In the genomic region with DNA sequence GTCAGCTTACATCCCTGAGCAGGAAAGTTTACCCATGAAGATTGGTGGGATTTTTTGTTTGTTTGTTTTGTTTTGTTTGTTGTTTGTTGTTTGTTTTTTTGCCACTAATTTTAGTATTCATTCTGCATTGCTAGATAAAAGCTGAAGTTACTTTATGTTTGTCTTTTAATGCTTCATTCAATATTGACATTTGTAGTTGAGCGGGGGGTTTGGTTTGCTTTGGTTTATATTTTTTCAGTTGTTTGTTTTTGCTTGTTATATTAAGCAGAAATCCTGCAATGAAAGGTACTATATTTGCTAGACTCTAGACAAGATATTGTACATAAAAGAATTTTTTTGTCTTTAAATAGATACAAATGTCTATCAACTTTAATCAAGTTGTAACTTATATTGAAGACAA, we compare ENCODE assay signal across 13 cellular contexts. TPM values are rescaled to one million over a fixed set of nuclear protein-coding genes. Genes with fewer than 3 reads are reported as not detected.
DNase-seq lines count a peak whose midpoint lies in the region; ATAC-seq and TF ChIP-seq lines count a peak whose summit lies in the region.
"Had no signal": no experiment of that assay in that cellular context is flagged by ENCODE, and none has a peak within 500 bp of the region (broad histone marks: within the 10 kb centered on the region; RNA-seq: fewer than 3 reads in every experiment).

No MANE protein-coding gene starts in this region.

- TF ChIP-seq CTCF in 22Rv1 (IDR thresholded peaks at IDR 0.05) (no peak), C4-2B (conservative IDR thresholded peaks at IDR 0.05) (no peak), WTC11 (IDR thresholded peaks at IDR 0.05) (no peak), thyroid gland (IDR thresholded peaks at IDR 0.05) (no peak)

- no peak overlapping the region for H3K4me3 ChIP-seq in thyroid gland (replicated peaks in 1 of 3)
- H3K4me3 ChIP-seq: A549, GM23338 had no signal

- H3K27me3 ChIP-seq in thyroid gland = no peaks in the 10 kb centered on the region

- CTCF ChIA-PET in WTC11 (lab: Charles Lee) = interaction anchor here (1.6 kb wide), 1 partner anchor 42 kb away, joined by 5 read pairs; no protein-coding TSS in a partner anchor

- ATAC-seq in WTC11 (no peak), GM21717 (IDR thresholded peaks at IDR 0.05; ENCODE audit: unreplicated experiment) (no peak)
- ATAC-seq: A549, GM23338 had no signal

- H3K27me3 Mint-ChIP-seq in WTC11 (ENCODE audit: low read depth) = no peaks in the 10 kb centered on the region

- no peaks in the 10 kb centered on the region for H3K9me3 ChIP-seq in thyroid gland
- H3K9me3 ChIP-seq: A549 had no signal

- DNase-seq in WTC11 (ENCODE audit: low spot score) (no peak), thyroid gland (no peak)
- no peak for DNase-seq in effector CD4-positive, alpha-beta T cell
- DNase-seq: AML-193; Calu3; CD4-positive, alpha-beta memory T cell; HCEC 1CT had no signal

- H3K27ac ChIP-seq in 22Rv1 (peak overlapping the region; percentile 99), C4-2B (peak overlapping the region; percentile 95), thyroid gland (peak overlapping the region; percentile 70 to 98 (median 92))
- H3K27ac ChIP-seq: A549 had no signal

- H3K4me3 Mint-ChIP-seq in WTC11 = no peak overlapping the region
- H3K4me3 Mint-ChIP-seq: CD14-positive monocyte; CD4-positive, alpha-beta memory T cell; GM23338 had no signal

- H3K36me3 Mint-ChIP-seq in WTC11 = peaks cover 70% of the 10 kb centered on the region
- H3K36me3 Mint-ChIP-seq: CD4-positive, alpha-beta memory T cell had no signal

- no peak for TF ChIP-seq POLR2A in thyroid gland (IDR thresholded peaks at IDR 0.05)

- intact Hi-C loops in thyroid gland (cut with DNase I) = loop anchor here (10.0 kb wide), 1 partner anchor 147 kb away; a partner anchor contains a TSS

- no peaks in the 10 kb centered on the region for H3K9me3 Mint-ChIP-seq in WTC11
- H3K9me3 Mint-ChIP-seq: CD14-positive monocyte, GM23338 had no signal

- H3K4me1 Mint-ChIP-seq in WTC11 = peaks cover 12% of the 10 kb centered on the region

- peaks cover 74 to 98% of the 10 kb centered on the region in 2 donors for H3K4me1 ChIP-seq in thyroid gland
- H3K4me1 ChIP-seq: A549 had no signal

- H3K27ac Mint-ChIP-seq in WTC11 = 0 out of 2 replicates have a peak overlapping the region, but pooled peaks have one; percentile 69
- H3K27ac Mint-ChIP-seq: CD4-positive, alpha-beta memory T cell; GM23338 had no signal

- H3K36me3 ChIP-seq in thyroid gland = peaks cover 10 to 28% of the 10 kb centered on the region in 2 donors

- POLR2A ChIA-PET in WTC11 (lab: Charles Lee) = no interaction called here

- WGBS in thyroid gland, 2 donors = 96 to 97% methylated on average over 1 of the region's 1 CpG

TF ChIP-seq in WTC11, 78 proteins besides CTCF, POLR2A, EP300 and RAD21:
- TF ChIP-seq GRHL2 (CRISPR knock-in tag; IDR thresholded peaks at IDR 0.05; ENCODE audit: insufficient replicate concordance, severe bottlenecking) (no peak), TEAD1 (CRISPR knock-in tag; IDR thresholded peaks at IDR 0.05) (no peak), ESRRA (CRISPR knock-in tag; IDR thresholded peaks at IDR 0.05; ENCODE audit: borderline replicate concordance) (no peak), NR1H2 (CRISPR knock-in tag; IDR thresholded peaks at IDR 0.05) (no peak), GABPB1 (CRISPR knock-in tag; IDR thresholded peaks at IDR 0.05) (no peak), ZNF423 (CRISPR knock-in tag; IDR thresholded peaks at IDR 0.05) (no peak)
- TF ChIP-seq, protein P1, sequence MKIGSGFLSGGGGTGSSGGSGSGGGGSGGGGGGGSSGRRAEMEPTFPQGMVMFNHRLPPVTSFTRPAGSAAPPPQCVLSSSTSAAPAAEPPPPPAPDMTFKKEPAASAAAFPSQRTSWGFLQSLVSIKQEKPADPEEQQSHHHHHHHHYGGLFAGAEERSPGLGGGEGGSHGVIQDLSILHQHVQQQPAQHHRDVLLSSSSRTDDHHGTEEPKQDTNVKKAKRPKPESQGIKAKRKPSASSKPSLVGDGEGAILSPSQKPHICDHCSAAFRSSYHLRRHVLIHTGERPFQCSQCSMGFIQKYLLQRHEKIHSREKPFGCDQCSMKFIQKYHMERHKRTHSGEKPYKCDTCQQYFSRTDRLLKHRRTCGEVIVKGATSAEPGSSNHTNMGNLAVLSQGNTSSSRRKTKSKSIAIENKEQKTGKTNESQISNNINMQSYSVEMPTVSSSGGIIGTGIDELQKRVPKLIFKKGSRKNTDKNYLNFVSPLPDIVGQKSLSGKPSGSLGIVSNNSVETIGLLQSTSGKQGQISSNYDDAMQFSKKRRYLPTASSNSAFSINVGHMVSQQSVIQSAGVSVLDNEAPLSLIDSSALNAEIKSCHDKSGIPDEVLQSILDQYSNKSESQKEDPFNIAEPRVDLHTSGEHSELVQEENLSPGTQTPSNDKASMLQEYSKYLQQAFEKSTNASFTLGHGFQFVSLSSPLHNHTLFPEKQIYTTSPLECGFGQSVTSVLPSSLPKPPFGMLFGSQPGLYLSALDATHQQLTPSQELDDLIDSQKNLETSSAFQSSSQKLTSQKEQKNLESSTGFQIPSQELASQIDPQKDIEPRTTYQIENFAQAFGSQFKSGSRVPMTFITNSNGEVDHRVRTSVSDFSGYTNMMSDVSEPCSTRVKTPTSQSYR (CRISPR knock-in tag; IDR thresholded peaks at IDR 0.05) = no peak
- TF ChIP-seq, protein P2, sequence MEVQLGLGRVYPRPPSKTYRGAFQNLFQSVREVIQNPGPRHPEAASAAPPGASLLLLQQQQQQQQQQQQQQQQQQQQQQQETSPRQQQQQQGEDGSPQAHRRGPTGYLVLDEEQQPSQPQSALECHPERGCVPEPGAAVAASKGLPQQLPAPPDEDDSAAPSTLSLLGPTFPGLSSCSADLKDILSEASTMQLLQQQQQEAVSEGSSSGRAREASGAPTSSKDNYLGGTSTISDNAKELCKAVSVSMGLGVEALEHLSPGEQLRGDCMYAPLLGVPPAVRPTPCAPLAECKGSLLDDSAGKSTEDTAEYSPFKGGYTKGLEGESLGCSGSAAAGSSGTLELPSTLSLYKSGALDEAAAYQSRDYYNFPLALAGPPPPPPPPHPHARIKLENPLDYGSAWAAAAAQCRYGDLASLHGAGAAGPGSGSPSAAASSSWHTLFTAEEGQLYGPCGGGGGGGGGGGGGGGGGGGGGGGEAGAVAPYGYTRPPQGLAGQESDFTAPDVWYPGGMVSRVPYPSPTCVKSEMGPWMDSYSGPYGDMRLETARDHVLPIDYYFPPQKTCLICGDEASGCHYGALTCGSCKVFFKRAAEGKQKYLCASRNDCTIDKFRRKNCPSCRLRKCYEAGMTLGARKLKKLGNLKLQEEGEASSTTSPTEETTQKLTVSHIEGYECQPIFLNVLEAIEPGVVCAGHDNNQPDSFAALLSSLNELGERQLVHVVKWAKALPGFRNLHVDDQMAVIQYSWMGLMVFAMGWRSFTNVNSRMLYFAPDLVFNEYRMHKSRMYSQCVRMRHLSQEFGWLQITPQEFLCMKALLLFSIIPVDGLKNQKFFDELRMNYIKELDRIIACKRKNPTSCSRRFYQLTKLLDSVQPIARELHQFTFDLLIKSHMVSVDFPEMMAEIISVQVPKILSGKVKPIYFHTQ (CRISPR knock-in tag; IDR thresholded peaks at IDR 0.05) = no peak
- TF ChIP-seq, protein P3, sequence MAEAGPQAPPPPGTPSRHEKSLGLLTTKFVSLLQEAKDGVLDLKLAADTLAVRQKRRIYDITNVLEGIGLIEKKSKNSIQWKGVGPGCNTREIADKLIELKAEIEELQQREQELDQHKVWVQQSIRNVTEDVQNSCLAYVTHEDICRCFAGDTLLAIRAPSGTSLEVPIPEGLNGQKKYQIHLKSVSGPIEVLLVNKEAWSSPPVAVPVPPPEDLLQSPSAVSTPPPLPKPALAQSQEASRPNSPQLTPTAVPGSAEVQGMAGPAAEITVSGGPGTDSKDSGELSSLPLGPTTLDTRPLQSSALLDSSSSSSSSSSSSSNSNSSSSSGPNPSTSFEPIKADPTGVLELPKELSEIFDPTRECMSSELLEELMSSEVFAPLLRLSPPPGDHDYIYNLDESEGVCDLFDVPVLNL (CRISPR knock-in tag; IDR thresholded peaks at IDR 0.05; ENCODE audit: borderline replicate concordance, low read depth) = no peak
- TF ChIP-seq, protein P4, sequence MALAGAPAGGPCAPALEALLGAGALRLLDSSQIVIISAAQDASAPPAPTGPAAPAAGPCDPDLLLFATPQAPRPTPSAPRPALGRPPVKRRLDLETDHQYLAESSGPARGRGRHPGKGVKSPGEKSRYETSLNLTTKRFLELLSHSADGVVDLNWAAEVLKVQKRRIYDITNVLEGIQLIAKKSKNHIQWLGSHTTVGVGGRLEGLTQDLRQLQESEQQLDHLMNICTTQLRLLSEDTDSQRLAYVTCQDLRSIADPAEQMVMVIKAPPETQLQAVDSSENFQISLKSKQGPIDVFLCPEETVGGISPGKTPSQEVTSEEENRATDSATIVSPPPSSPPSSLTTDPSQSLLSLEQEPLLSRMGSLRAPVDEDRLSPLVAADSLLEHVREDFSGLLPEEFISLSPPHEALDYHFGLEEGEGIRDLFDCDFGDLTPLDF (CRISPR knock-in tag; IDR thresholded peaks at IDR 0.05) = no peak
TF ChIP-seq in WTC11: peak in this region for 0.

RNA-seq across cellular contexts. Expression of a gene that starts 37.6 kb away (rescaled TPM):
- total RNA-seq in WTC11 (2021) = 241 to 260 TPM (median 251 TPM) in 3 replicates
- 100 to 1,000 TPM; 367 to 494 (median 375) TPM for total RNA-seq in thyroid gland
